1 cellular context compared by ENCODE assay signal in genomic region chr1:74729741-74730478, GRCh38.
TF ChIP-seq lines count a peak whose summit lies in the region.

No MANE protein-coding gene starts in this region.

TF ChIP-seq in GM23338, 12 proteins besides CTCF, POLR2A, EP300 and RAD21 (continued from another document):
- TF ChIP-seq EZH2 (IDR thresholded peaks at IDR 0.05; ENCODE audit: low read depth, unreplicated experiment) (no peak), JUNB (IDR thresholded peaks at IDR 0.05; ENCODE audit: unreplicated experiment) (no peak), ZNF331 (CRISPR knock-in tag; IDR thresholded peaks at IDR 0.05; ENCODE audit: low read depth) (no peak), ETS1 (IDR thresholded peaks at IDR 0.05) (no peak), REST (IDR thresholded peaks at IDR 0.05; ENCODE audit: unreplicated experiment) (no peak), EZH2phosphoT487 (IDR thresholded peaks at IDR 0.05; ENCODE audit: unreplicated experiment) (no peak)
